9 cellular contexts compared by ENCODE assay signal in genomic region chr11:35144103-35144741, GRCh38. TPM values are rescaled to one million over a fixed set of nuclear protein-coding genes. Genes with fewer than 3 reads are reported as not detected.
DNase-seq lines count a peak whose midpoint lies in the region; ATAC-seq, FAIRE-seq and TF ChIP-seq lines count a peak whose summit lies in the region.
"Had no signal": no experiment of that assay in that cellular context is flagged by ENCODE, and none has a peak within 500 bp of the region (broad histone marks: within the 10 kb centered on the region; RNA-seq: fewer than 3 reads in every experiment).

No MANE protein-coding gene starts in this region.

- H3K4me1 ChIP-seq in H1 (replicated peaks in 1 of 4; ENCODE audit: control insufficient read depth in 3 of 4, insufficient read depth in 4 of 4, low read length in 3 of 4) = peaks cover 0 to 6% (median 3%) of the 10 kb centered on the region in 4 experiments; a peak in 6 of 7 replicates

- no peak overlapping the region for H3K4me3 ChIP-seq in HL-60 (replicated peaks; ENCODE audit: insufficient read depth, low read length)
- no peak overlapping the region for H3K4me3 ChIP-seq in H1 (ENCODE audit: extremely low read depth in 1 of 4, insufficient read depth in 2 of 4, low read depth in 3 of 4, low read length in 4 of 4)

- no peak overlapping the region for H4K8ac ChIP-seq in H1 (ENCODE audit: extremely low read depth, insufficient read depth, low read length)

- H3K27ac ChIP-seq in HL-60 (replicated peaks) = peak overlapping the region; percentile 87
- no peak overlapping the region for H3K27ac ChIP-seq in H1 (ENCODE audit: low read depth, low read length)
- H3K27ac ChIP-seq: parathyroid adenoma had no signal

- peaks cover 85% of the 10 kb centered on the region for H3K36me3 Mint-ChIP-seq in Calu3 (ENCODE audit: insufficient read depth, unreplicated experiment)

- DNase-seq in Calu3 (peak; percentile 24), HL-60 (ENCODE audit: low read depth in 1 of 2, low spot score in 1 of 2) (peak; percentile 92 to 93), H1 (ENCODE audit: low read depth in 1 of 2, low spot score in 2 of 2) (no peak), NCI-H524 (lab: John Stamatoyannopoulos, UW) (no peak), NCI-H748 treated with DMSO at 0.1 percent for 48 hours (lab: John Stamatoyannopoulos, UW) (no peak)
- peak; percentile 70 for DNase-seq in stimulated activated CD4-positive, alpha-beta T cell treated with anti-CD3 and anti-CD28 coated beads, Interleukin-4, amount 100 ng/mL, for 24 hours

- no peak overlapping the region; the same call in 1 of the 2 replicates for H2BK12ac ChIP-seq in H1 (ENCODE audit: low read depth, low read length)

- peaks cover 5% of the 10 kb centered on the region for H3K23me2 ChIP-seq in H1 (ENCODE audit: low read depth, low read length)

- H3K4ac ChIP-seq in H1 (replicated peaks; ENCODE audit: insufficient read length, low read depth, low read length) = no peak overlapping the region

- H2AFZ ChIP-seq in H1 (ENCODE audit: low read length) = no peak overlapping the region
- H2AFZ ChIP-seq: parathyroid adenoma had no signal

- no peak overlapping the region for H3K4me2 ChIP-seq in H1 (ENCODE audit: insufficient read depth in 1 of 2, low read depth in 2 of 2, low read length in 2 of 2)

- no peaks in the 10 kb centered on the region for H3K36me3 ChIP-seq in H1 (ENCODE audit: control insufficient read depth in 2 of 4, insufficient read depth in 4 of 4, low read length in 3 of 4)

- intact Hi-C loops in Calu3 (cut with micrococcal nuclease; ENCODE audit: unreplicated experiment) = loop anchor here (1.0 to 5.0 kb wide), 5 partner anchors 21 to 248 kb away; no protein-coding TSS in a partner anchor

- H3K79me2 ChIP-seq in H1 (ENCODE audit: control insufficient read depth in 1 of 2, insufficient read depth in 2 of 2, low read length in 2 of 2) = no peaks in the 10 kb centered on the region

- POLR2A ChIA-PET in H1 (lab: Charles Lee; ENCODE audit: partially characterized antibody) = no interaction called here

- H3K18ac ChIP-seq in H1 (ENCODE audit: extremely low read depth, low read length) = no peak overlapping the region

- no peak overlapping the region for H3K56ac ChIP-seq in H1 (replicated peaks; ENCODE audit: insufficient read length, low read depth, low read length)

- no peak overlapping the region for H3K23ac ChIP-seq in H1 (ENCODE audit: insufficient read length)

- no peak for TF ChIP-seq POLR2A in H1 (IDR thresholded peaks at IDR 0.05; ENCODE audit: control extremely low read depth in 1 of 2, low read depth in 2 of 2, low read length in 2 of 2)

- peak overlapping the region; percentile 84 for H3K27ac Mint-ChIP-seq in Calu3 (ENCODE audit: unreplicated experiment)

- peak overlapping the region; percentile 12; the same call in 1 of the 2 replicates for H2BK15ac ChIP-seq in H1 (ENCODE audit: low read length)

- BruUV-seq in Calu3 (replicated peaks; lab: Mats Ljungman, UMichigan) = no TSS peak

- TF ChIP-seq EP300 in H1 (IDR thresholded peaks at IDR 0.05; ENCODE audit: borderline replicate concordance in 1 of 2, low read depth in 2 of 2, low read length in 2 of 2) = no peak

- TF ChIP-seq CTCF in Calu3 (IDR thresholded peaks at IDR 0.05; ENCODE audit: unreplicated experiment) (no peak), HL-60 (IDR thresholded peaks at IDR 0.05; ENCODE audit: insufficient read depth, low read length) (no peak), H1 (IDR thresholded peaks at IDR 0.05; ENCODE audit: control extremely low read depth in 1 of 3, insufficient read depth in 1 of 3, low read depth in 1 of 3, low read length in 3 of 3) (no peak)

- FAIRE-seq in H1 (lab: Jason Lieb, UNC) = no peak

- WGBS in H1 (ENCODE audit: extremely low coverage in 1 of 2, insufficient coverage in 1 of 2, insufficient read length in 1 of 2, insufficient replicate concordance in 2 of 2, low coverage in 1 of 2, low lambda C conversion rate in 2 of 2, missing lambda C conversion rate in 1 of 2), 2 experiments = 73% methylated on average over 11 of the region's 11 CpGs; no CpG with 5 or more reads in 1 of the 2 experiments

- peak overlapping the region; percentile 87 for H3K4me3 Mint-ChIP-seq in Calu3 (ENCODE audit: low read depth, unreplicated experiment)

- H3K27me3 Mint-ChIP-seq in Calu3 (ENCODE audit: unreplicated experiment) = no peaks in the 10 kb centered on the region

- no peak for TF ChIP-seq RAD21 in H1 (IDR thresholded peaks at IDR 0.05 in 1 of 2, conservative IDR thresholded peaks at IDR 0.05 in 1 of 2; ENCODE audit: low read depth in 2 of 2, low read length in 2 of 2)

- peak; percentile 47 for ATAC-seq in GM21367 (IDR thresholded peaks at IDR 0.05; ENCODE audit: unreplicated experiment)
- ATAC-seq in activated CD4-positive, CD25-positive, alpha-beta regulatory T cell treated with anti-CD3 and anti-CD28 coated beads, Interleukin-2, amount 50 U/mL, for 24 hours = peak; percentile 27 to 32

- no peak overlapping the region for H2BK120ac ChIP-seq in H1 (replicated peaks; ENCODE audit: low read depth, low read length)

- no peak overlapping the region for H2BK20ac ChIP-seq in H1 (ENCODE audit: low read length)

- H3K79me1 ChIP-seq in H1 (ENCODE audit: low read depth, low read length) = no peaks in the 10 kb centered on the region

- peaks cover 60% of the 10 kb centered on the region for H3K4me1 Mint-ChIP-seq in Calu3 (ENCODE audit: low read depth, unreplicated experiment)

- no peak overlapping the region for H4K5ac ChIP-seq in H1 (ENCODE audit: insufficient read length, low read depth, low read length)

- H4K91ac ChIP-seq in H1 (replicated peaks; ENCODE audit: insufficient read length, low read length) = peak overlapping the region; percentile 57

- peak overlapping the region; percentile 26; the same call in 1 of the 2 replicates for H2BK5ac ChIP-seq in H1 (ENCODE audit: low read depth, low read length)

- no peak overlapping the region for H3K14ac ChIP-seq in H1 (ENCODE audit: insufficient read length)

- peak overlapping the region; percentile 44; the same call in 1 of the 2 replicates for H2AK5ac ChIP-seq in H1 (ENCODE audit: low read depth, low read length)

- H3K9ac ChIP-seq in H1 (replicated peaks in 1 of 4; ENCODE audit: extremely low read depth in 1 of 4, low read depth in 3 of 4, low read length in 3 of 4) = no peak overlapping the region
- H3K9ac ChIP-seq: parathyroid adenoma had no signal

- no peaks in the 10 kb centered on the region for H3K9me3 ChIP-seq in H1 (ENCODE audit: insufficient read depth in 2 of 2, low read depth in 1 of 2, low read length in 1 of 2)

- CTCF ChIA-PET in Calu3 (lab: Charles Lee) = interaction anchor here (0.5 to 1.3 kb wide), 4 partner anchors 22 to 137 kb away, joined by 3 to 4 read pairs (median 3); no protein-coding TSS in a partner anchor
- CTCF ChIA-PET in H1 (lab: Charles Lee; ENCODE audit: partially characterized antibody) = interaction anchor here (0.6 to 1.3 kb wide), 3 partner anchors 11 to 572 kb away, joined by 3 to 4 read pairs (median 3); no protein-coding TSS in a partner anchor

- H3K27me3 ChIP-seq in HL-60 (ENCODE audit: insufficient read depth, poor library complexity, severe bottlenecking) (no peaks in the 10 kb centered on the region), H1 (replicated peaks in 1 of 4; ENCODE audit: control insufficient read depth in 3 of 4, extremely low read depth in 1 of 4, insufficient read depth in 3 of 4, low read length in 3 of 4) (peaks cover 8 to 13% (median 13%) of the 10 kb centered on the region in 4 experiments)

- H4K20me1 ChIP-seq in H1 (replicated peaks in 1 of 2; ENCODE audit: control insufficient read depth in 1 of 2, insufficient read depth in 2 of 2, low read length in 2 of 2) = no peaks in the 10 kb centered on the region

- no peaks in the 10 kb centered on the region for H3K9me3 Mint-ChIP-seq in Calu3 (ENCODE audit: low read depth, unreplicated experiment)

TF ChIP-seq in H1, 55 proteins besides CTCF, POLR2A, EP300 and RAD21:
- TF ChIP-seq CEBPB (IDR thresholded peaks at IDR 0.05; ENCODE audit: low read depth, low read length) = 0 out of 2 replicates have a peak, but pooled peaks have one; percentile 32
- no peak for TF ChIP-seq ASH2L (IDR thresholded peaks at IDR 0.05; ENCODE audit: low read length)

RNA-seq across cellular contexts. Expression of gene CD44, which starts 5.3 kb away (rescaled TPM):
- 1,189 and 1,365 TPM in 2 replicates for total RNA-seq in Calu3 (2022)
- total RNA-seq in H1 (2021; fragmentation: NEBNext Ultra II Directional; extraction: Animal tissue kit (Norgen Biotek cat#: 25700)) = 11.8 and 13.4 TPM in 2 replicates
- 9.9 and 13.7 TPM in 2 replicates for polyA plus RNA-seq in H1 (2011; rRNA removed)
- 8.9 TPM for polyA plus RNA-seq in H1 (2011; cell fraction: cytosol; rRNA removed)
- 13.7 TPM for polyA plus RNA-seq in H1 (2011; cell fraction: nucleus; rRNA removed)
- polyA plus RNA-seq in H1 (2012, experiment 1 of 2) = 10.0 to 13.9 TPM (median 12.5 TPM) in 4 replicates
- 4.9 TPM for polyA plus RNA-seq in H1 (2012, experiment 2 of 2)
- 18.4 TPM for polyA plus RNA-seq in H1 (2013, experiment 1 of 2)
- polyA plus RNA-seq in H1 (2013, experiment 2 of 2) = 22.9 TPM
- 18.6 and 28.2 TPM in 2 replicates for polyA minus RNA-seq in H1 (2011; rRNA and poly(A)+ RNA removed)
- 9.8 TPM for polyA minus RNA-seq in H1 (2011; cell fraction: cytosol; rRNA and poly(A)+ RNA removed)
- 25.2 TPM for polyA minus RNA-seq in H1 (2011; cell fraction: nucleus; rRNA and poly(A)+ RNA removed)

Comparison
In these comparisons a context has a peak if more than half of its experiments do, and no peak if none do; other contexts are left out.
1. DNase-seq: peak in Calu3 (single experiment), HL-60 (2 of 2) and stimulated activated CD4-positive, alpha-beta T cell treated with anti-CD3 and anti-CD28 coated beads, Interleukin-4, amount 100 ng/mL, for 24 hours (single experiment); none in H1 (0 of 2), NCI-H524 (0 of 2) and NCI-H748 treated with DMSO at 0.1 percent for 48 hours (single experiment).
2. RNA of gene CD44, which starts 5.3 kb away (total RNA-seq): 1,189 to 1,365 TPM in Calu3; 11.8 to 13.4 TPM in H1; every median in the first group is over 10 times any median in the second.